Comparison of ENCODE assay signal across 8 cellular contexts in genomic region chr19:46785980-46786235, GRCh38. TPM values are rescaled to one million over a fixed set of nuclear protein-coding genes. Genes with fewer than 3 reads are reported as not detected.
A peak's percentile ranks its signal among the peaks of the same experiment; 100 is the strongest.
DNase-seq lines count a peak whose midpoint lies in the region; ATAC-seq and TF ChIP-seq lines count a peak whose summit lies in the region.

No MANE protein-coding gene starts in this region.

- H3K36me3 ChIP-seq in Loucy (ENCODE audit: insufficient read depth, low read length) (peaks cover 23% of the 10 kb centered on the region; the same call in 1 of the 2 replicates), ectodermal cell (ENCODE audit: control insufficient read depth, insufficient read depth, low read length) (peaks cover 16% of the 10 kb centered on the region), aorta (ENCODE audit: control insufficient read depth in 1 of 2, insufficient read depth in 2 of 2, low read length in 1 of 2) (no peaks in the 10 kb centered on the region)

- 58 to 74% methylated on average over 4 of the region's 4 CpGs for WGBS in ectodermal cell, 2 experiments
- 91 to 93% methylated on average over 4 of the region's 4 CpGs for WGBS in aorta, 2 donors

- peak overlapping the region; percentile 99 for H3K4me3 Mint-ChIP-seq in neural crest cell

- H3K4me2 ChIP-seq in Loucy (ENCODE audit: low read depth, low read length, poor library complexity, severe bottlenecking), result peak overlapping the region; percentile 99

- no peaks in the 10 kb centered on the region for H3K9me3 Mint-ChIP-seq in neural crest cell

- H3K4me1 ChIP-seq in Loucy (ENCODE audit: insufficient read depth, low read length, poor library complexity, severe bottlenecking) (peaks cover 33% of the 10 kb centered on the region), ectodermal cell (ENCODE audit: control insufficient read depth, insufficient read depth, low read length) (peaks cover 23% of the 10 kb centered on the region), aorta (ENCODE audit: control insufficient read depth in 1 of 2, insufficient read depth in 2 of 2, low read length in 2 of 2) (no peaks in the 10 kb centered on the region)

- no peak overlapping the region for H2AFZ ChIP-seq in Loucy (ENCODE audit: low read length)

- peak overlapping the region; percentile 99 for H3K27ac ChIP-seq in C4-2B
- H3K27ac ChIP-seq in ectodermal cell (ENCODE audit: insufficient read depth, low read depth, low read length, poor library complexity, severe bottlenecking), result peak overlapping the region; percentile 78
- H3K27ac ChIP-seq in aorta (ENCODE audit: low read depth in 1 of 2, low read length in 2 of 2), result no peak overlapping the region

- peaks cover 75% of the 10 kb centered on the region for H3K79me2 ChIP-seq in Loucy (ENCODE audit: insufficient read depth, low read length)

- H3K27ac Mint-ChIP-seq in neural crest cell (ENCODE audit: unreplicated experiment), result peak overlapping the region; percentile 98

- H4K20me1 ChIP-seq in Loucy (ENCODE audit: insufficient read depth, low read length, poor library complexity, severe bottlenecking), result peaks cover 68% of the 10 kb centered on the region

- peak overlapping the region; percentile 99 for H3K9ac ChIP-seq in Loucy (ENCODE audit: low read depth, low read length, poor library complexity, severe bottlenecking)

- H3K9me3 ChIP-seq in Loucy (ENCODE audit: insufficient read depth, low read depth, low read length), result no peaks in the 10 kb centered on the region
- H3K9me3 ChIP-seq in ectodermal cell (ENCODE audit: control insufficient read depth, low read length), result no peaks in the 10 kb centered on the region
- H3K9me3 ChIP-seq in aorta (ENCODE audit: control insufficient read depth, low read length), result no peaks in the 10 kb centered on the region

- no peak for ATAC-seq in aorta (ENCODE audit: low FRiP score)

- H3K9me2 ChIP-seq in Loucy (replicated peaks; ENCODE audit: low read depth, low read length), result no peaks in the 10 kb centered on the region

- H3K27me3 ChIP-seq in Loucy (ENCODE audit: insufficient read depth, low read length, poor library complexity, severe bottlenecking), result peaks cover 5% of the 10 kb centered on the region
- no peaks in the 10 kb centered on the region for H3K27me3 ChIP-seq in ectodermal cell (ENCODE audit: control insufficient read depth, insufficient read depth, low read length, poor library complexity, severe bottlenecking)
- no peaks in the 10 kb centered on the region for H3K27me3 ChIP-seq in aorta (ENCODE audit: control insufficient read depth in 1 of 2, insufficient read depth in 2 of 2, low read length in 1 of 2)

- no peak for DNase-seq in neural crest cell (ENCODE audit: low read depth, low spot score)
- no peak for DNase-seq in GDM1 (lab: John Stamatoyannopoulos, UW)
- no peak for DNase-seq in aorta
- no peak for DNase-seq in LoVo (ENCODE audit: low spot score)
- DNase-seq in kidney tubule cell (ENCODE audit: low spot score), result no peak

- H3K36me3 Mint-ChIP-seq in neural crest cell (ENCODE audit: low read depth), result peaks cover 13% of the 10 kb centered on the region

- peaks cover 3% of the 10 kb centered on the region for H3K27me3 Mint-ChIP-seq in neural crest cell (ENCODE audit: low read depth)

- intact Hi-C loops in aorta (cut with DNase I), result no loop called here

- H3K4me1 Mint-ChIP-seq in neural crest cell, result peaks cover 49% of the 10 kb centered on the region

- H3F3A ChIP-seq in Loucy (ENCODE audit: low read depth), result no peaks in the 10 kb centered on the region

- H3K4me3 ChIP-seq in Loucy (ENCODE audit: low read length, poor library complexity, severe bottlenecking) (peak overlapping the region; percentile 79), ectodermal cell (ENCODE audit: insufficient read depth, low read depth, low read length) (peak overlapping the region; percentile 89), aorta (ENCODE audit: low read length in 2 of 2) (no peak overlapping the region)

- no peak for TF ChIP-seq CTCF in C4-2B (conservative IDR thresholded peaks at IDR 0.05)
- no peak for TF ChIP-seq CTCF in Loucy (conservative IDR thresholded peaks at IDR 0.05; ENCODE audit: low read length)
- no peak for TF ChIP-seq CTCF in neural crest cell (conservative IDR thresholded peaks at IDR 0.05)

RNA-seq across cellular contexts. Expression of gene SLC1A5, which starts 2.5 kb away (rescaled TPM):
- polyA plus RNA-seq in ectodermal cell (2013, experiment 1 of 4), result 117 TPM
- polyA plus RNA-seq in ectodermal cell (2013, experiment 2 of 4), result 120 TPM
- polyA plus RNA-seq in ectodermal cell (2013, experiment 3 of 4), result 78.6 TPM
- 80.7 TPM for polyA plus RNA-seq in ectodermal cell (2013, experiment 4 of 4)
- total RNA-seq in neural crest cell (131 TPM in 2 replicates), aorta (10 to 100 TPM; 42.8 to 56.3 TPM)
- polyA plus RNA-seq in aorta, result 10 to 100 TPM; 15.4 to 44.4 TPM

RNA-seq across cellular contexts. Expression of gene STRN4, which starts 39.7 kb away (rescaled TPM):
- polyA plus RNA-seq in ectodermal cell (2013, experiment 1 of 4), result 129 TPM
- 132 TPM for polyA plus RNA-seq in ectodermal cell (2013, experiment 2 of 4)
- polyA plus RNA-seq in ectodermal cell (2013, experiment 3 of 4), result 93.6 TPM
- polyA plus RNA-seq in ectodermal cell (2013, experiment 4 of 4), result 96.1 TPM
- total RNA-seq in neural crest cell (128 and 138 TPM in 2 replicates), aorta (10 to 100 TPM; 63.4 to 69.8 TPM)
- polyA plus RNA-seq in aorta, result 10 to 100 TPM; 26.8 to 45.6 TPM

RNA-seq across cellular contexts. Expression of gene FKRP, which starts 40.1 kb away (rescaled TPM):
- polyA plus RNA-seq in ectodermal cell (2013, experiment 1 of 4), result 37.5 TPM
- 41.8 TPM for polyA plus RNA-seq in ectodermal cell (2013, experiment 2 of 4)
- 30.9 TPM for polyA plus RNA-seq in ectodermal cell (2013, experiment 3 of 4)
- polyA plus RNA-seq in ectodermal cell (2013, experiment 4 of 4), result 32.6 TPM
- total RNA-seq in neural crest cell (31.9 and 38.6 TPM in 2 replicates), aorta (10 to 100 TPM; 19.1 to 20.6 TPM)
- 10 to 100 TPM in 1 of 2 donors, 1 to 10 TPM in 1; 3.9 to 13.0 TPM for polyA plus RNA-seq in aorta

Comparison
In these comparisons a context has a peak if more than half of its experiments do, and no peak if none do; other contexts are left out.
1. H3K27ac ChIP-seq: peak in C4-2B (single experiment) and ectodermal cell (single experiment); none in aorta (0 of 2).
2. H3K4me3 ChIP-seq: peak in Loucy (single experiment) and ectodermal cell (single experiment); none in aorta (0 of 2).